In genomic region chr9:89114741-89115140, GRCh38 we compare ENCODE assay signal across 1 cellular context.
TF ChIP-seq lines count a peak whose summit lies in the region.

No MANE protein-coding gene starts in this region.

TF ChIP-seq in IMR-90, 13 proteins besides CTCF, POLR2A, EP300 and RAD21:
- no peak for TF ChIP-seq MAZ (IDR thresholded peaks at IDR 0.05; ENCODE audit: borderline replicate concordance, low read depth, low read length)
- no peak for TF ChIP-seq RFX5 (IDR thresholded peaks at IDR 0.05; ENCODE audit: low read depth, low read length)
- TF ChIP-seq FOS (IDR thresholded peaks at IDR 0.05; ENCODE audit: low read depth, low read length): no peak
